30 cellular contexts compared by ENCODE assay signal in the genomic region with DNA sequence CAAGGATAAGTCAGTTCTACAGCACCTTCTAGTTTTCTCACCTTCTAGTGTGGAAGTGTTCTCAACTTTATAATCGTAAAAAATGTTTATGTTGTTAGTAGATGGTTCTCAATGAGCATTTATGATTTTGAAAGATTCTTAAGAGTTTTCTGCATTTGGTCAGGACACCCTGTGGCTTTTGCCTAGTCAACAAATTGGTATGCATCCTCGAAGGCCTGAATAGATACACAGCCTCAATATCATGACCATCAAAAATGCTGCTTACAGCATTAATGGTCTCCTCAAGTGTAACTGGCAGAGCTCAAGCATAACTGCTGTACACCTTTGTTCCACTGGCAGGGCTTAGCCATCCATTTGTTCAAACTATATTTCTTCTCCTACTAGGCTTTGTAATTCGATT.
DNase-seq lines count a peak whose midpoint lies in the region; ATAC-seq and TF ChIP-seq lines count a peak whose summit lies in the region.
"Had no signal": no experiment of that assay in that cellular context is flagged by ENCODE, and none has a peak within 500 bp of the region (broad histone marks: within the 10 kb centered on the region; RNA-seq: fewer than 3 reads in every experiment).

No MANE protein-coding gene starts in this region.

- no peak for ATAC-seq in Right ventricle myocardium superior (ENCODE audit: poor library complexity)
- ATAC-seq: activated naive CD8-positive, alpha-beta T cell treated with anti-CD3 and anti-CD28 coated beads, Interleukin-2, amount 50 U/mL, for 24 hours; HCT116; Panc1 had no signal

- DNase-seq in EH (ENCODE audit: low read depth): peak; percentile 61
- DNase-seq in HT1080 (ENCODE audit: low read depth): peak; percentile 44
- peak; percentile 10 for DNase-seq in astrocyte of the hippocampus (ENCODE audit: low read depth, low spot score)
- DNase-seq in iris pigment epithelial cell (ENCODE audit: low read depth): peak; percentile 59
- no peak for DNase-seq in NOMO-1 (lab: John Stamatoyannopoulos, UW; ENCODE audit: unreplicated experiment in 2 of 2)
- no peak for DNase-seq in stimulated activated CD4-positive, alpha-beta T cell treated with anti-CD3 and anti-CD28 coated beads, Interleukin-15, amount 100 ng/mL, for 24 hours
- DNase-seq in Right ventricle myocardium superior: no peak
- no peak for DNase-seq in spleen
- DNase-seq: activated CD4-positive, alpha-beta T cell treated with anti-CD3 and anti-CD28 coated beads, Interleukin-2, amount 10 ng/mL, durations not matched to agents 7 days and 5 days; activated CD8-positive, alpha-beta memory T cell treated with anti-CD3 and anti-CD28 coated beads, Interleukin-2, amount 50 U/mL, for 4 hours; activated effector memory CD4-positive, alpha-beta T cell treated with Interleukin-2 at 50 U/mL for 16 hours; activated naive CD8-positive, alpha-beta T cell treated with anti-CD3 and anti-CD28 coated beads, Interleukin-2, amount 50 U/mL, for 24 hours; central memory CD4-positive, alpha-beta T cell; COR-L47; effector CD8-positive, alpha-beta T cell; immature natural killer cell; MV-4-11; NCI-H187; NCI-H345; NCI-H82; small intestine; stimulated activated CD4-positive, alpha-beta T cell treated with anti-CD3 and anti-CD28 coated beads, Interleukin-4, amount 100 ng/mL, for 24 hours; stomach; T-helper 2 cell; transverse colon had no signal

- 52 to 86% (median 72%) methylated on average over 3 of the region's 3 CpGs for WGBS in spleen, 5 donors

- H3K36me3 ChIP-seq in spleen: no peaks in the 10 kb centered on the region
- H3K36me3 ChIP-seq: esophagus muscularis mucosa, prostate gland, stomach, transverse colon had no signal

- TF ChIP-seq CTCF in spleen (IDR thresholded peaks at IDR 0.05 in 8 of 11, conservative IDR thresholded peaks at IDR 0.05 in 3 of 11): no peak

- no peaks in the 10 kb centered on the region for H3K9me3 ChIP-seq in spleen
- H3K9me3 ChIP-seq: esophagus muscularis mucosa, prostate gland, stomach, transverse colon had no signal

- H3K4me1 ChIP-seq in spleen: peaks cover 0 to 22% (median 6%) of the 10 kb centered on the region in 6 donors
- H3K4me1 ChIP-seq: prostate gland, stomach, transverse colon had no signal

- no peak overlapping the region for H3K27ac ChIP-seq in spleen
- H3K27ac ChIP-seq: esophagus muscularis mucosa, prostate gland, stomach, transverse colon, VCaP had no signal

- intact Hi-C loops in Right ventricle myocardium superior (cut with DNase I): no loop called here
- intact Hi-C loops in spleen (cut with DNase I; ENCODE audit: low total_unique reads): loop anchor here (10.0 kb wide), 1 partner anchor 424 kb away; no protein-coding TSS in a partner anchor

- no peak overlapping the region for H3K4me3 ChIP-seq in spleen
- H3K4me3 ChIP-seq: esophagus muscularis mucosa, prostate gland, stomach, transverse colon had no signal

- TF ChIP-seq POLR2A in spleen (IDR thresholded peaks at IDR 0.05): no peak

- no peaks in the 10 kb centered on the region for H3K27me3 ChIP-seq in spleen (replicated peaks in 1 of 7)
- H3K27me3 ChIP-seq: esophagus muscularis mucosa, stomach, transverse colon had no signal

Comparison
In these comparisons a context has a peak if more than half of its experiments do, and no peak if none do; other contexts are left out.
1. DNase-seq: peak in EH (single experiment), HT1080 (single experiment), astrocyte of the hippocampus (single experiment) and iris pigment epithelial cell (single experiment); none in NOMO-1 (0 of 2), stimulated activated CD4-positive, alpha-beta T cell treated with anti-CD3 and anti-CD28 coated beads, Interleukin-15, amount 100 ng/mL, for 24 hours (single experiment), Right ventricle myocardium superior (single experiment) and spleen (single experiment).